Comparison of ENCODE assay signal across 1 cellular context in genomic region chr11:48005878-48006277, GRCh38.
TF ChIP-seq lines count a peak whose summit lies in the region.

No MANE protein-coding gene starts in this region.

TF ChIP-seq in WTC11, 78 proteins besides CTCF, POLR2A, EP300 and RAD21 (continued from another document):
- TF ChIP-seq AR (CRISPR knock-in tag; IDR thresholded peaks at IDR 0.05): no peak
- TF ChIP-seq FOXP1 (CRISPR knock-in tag; IDR thresholded peaks at IDR 0.05; ENCODE audit: borderline replicate concordance): no peak
- no peak for TF ChIP-seq ZNF671 (CRISPR knock-in tag; IDR thresholded peaks at IDR 0.05)
TF ChIP-seq in WTC11: peak in this region for 0.
